26 cellular contexts compared by ENCODE assay signal in the genomic region with DNA sequence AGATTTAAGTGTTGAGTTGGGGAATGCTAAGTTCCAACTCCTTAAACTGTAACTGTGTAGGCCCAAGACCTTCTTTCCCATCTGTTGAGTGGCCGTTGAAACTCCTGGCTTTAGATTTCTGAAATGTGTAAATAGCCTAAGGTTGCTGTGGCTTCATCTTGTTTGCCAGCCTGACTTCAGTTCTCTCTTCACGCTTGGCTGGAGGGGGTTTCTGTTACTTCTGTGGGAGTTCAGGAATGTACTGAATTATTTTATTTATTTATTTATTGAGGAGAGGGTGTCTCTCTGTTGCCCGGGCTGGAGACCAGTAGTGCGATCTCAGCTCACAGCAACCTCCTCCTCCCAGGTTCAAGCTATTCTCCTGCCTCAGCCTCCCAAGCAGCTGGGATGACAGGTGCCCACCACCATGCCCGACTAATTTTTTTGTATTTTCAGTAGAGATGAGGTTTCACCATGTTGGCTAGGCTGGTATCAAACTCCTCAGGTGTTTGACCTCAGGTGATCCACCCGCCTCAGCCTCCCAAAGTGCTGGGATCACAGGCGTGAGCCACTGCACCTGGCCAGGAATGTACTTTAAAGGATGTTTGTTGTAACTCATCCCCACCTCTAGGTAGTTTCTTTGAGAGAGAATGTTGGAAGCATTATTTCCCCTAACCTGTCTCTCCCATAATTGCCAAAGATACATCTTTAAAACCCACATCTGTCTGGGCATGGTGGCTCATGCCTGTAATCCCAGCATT. TPM values are rescaled to one million over a fixed set of nuclear protein-coding genes. Genes with fewer than 3 reads are reported as not detected.
"Had no signal": no experiment of that assay in that cellular context is flagged by ENCODE, and none has a peak within 500 bp of the region (broad histone marks: within the 10 kb centered on the region; RNA-seq: fewer than 3 reads in every experiment).

No MANE protein-coding gene starts in this region.

- H3K4me1 Mint-ChIP-seq: activated naive CD8-positive, alpha-beta T cell treated with anti-CD3 and anti-CD28 coated beads for 36 hours; memory B cell; neural crest cell had no signal

- H3K27ac ChIP-seq: cardiac muscle cell, epithelial cell of prostate, sigmoid colon, thoracic aorta, upper lobe of left lung had no signal

- H3K36me3 ChIP-seq: cardiac muscle cell, sigmoid colon, thoracic aorta, upper lobe of left lung had no signal

- H3K36me3 Mint-ChIP-seq: activated naive CD8-positive, alpha-beta T cell treated with anti-CD3 and anti-CD28 coated beads for 36 hours; memory B cell; naive B cell had no signal

- H3K27ac Mint-ChIP-seq: activated naive CD8-positive, alpha-beta T cell treated with anti-CD3 and anti-CD28 coated beads for 36 hours; memory B cell; naive B cell; T-helper 1 cell treated with Interleukin-12 subunit alpha and Interleukin-12 subunit beta and Interleukin-4 antibody, amounts not matched to agents 30 μg/mL and 1 μg/mL, for 36 hours had no signal

- H3K4me3 ChIP-seq: cardiac muscle cell, mucosa of descending colon, sigmoid colon, smooth muscle cell, thoracic aorta, upper lobe of left lung had no signal

- H3K4me3 Mint-ChIP-seq: activated naive CD8-positive, alpha-beta T cell treated with anti-CD3 and anti-CD28 coated beads for 36 hours; memory B cell; naive B cell; neural crest cell; T-helper 1 cell treated with Interleukin-12 subunit alpha and Interleukin-12 subunit beta and Interleukin-4 antibody, amounts not matched to agents 30 μg/mL and 1 μg/mL, for 36 hours had no signal

- H3K27me3 ChIP-seq: cardiac muscle cell, sigmoid colon had no signal

- DNase-seq: activated CD4-positive, alpha-beta T cell treated with anti-CD3 and anti-CD28 coated beads for 4 hours; activated CD4-positive, alpha-beta T cell treated with anti-CD3 and anti-CD28 coated beads, Interleukin-2, amount 50 U/mL, for 48 hours; activated CD4-positive, CD25-positive, alpha-beta regulatory T cell; activated naive CD4-positive, alpha-beta T cell treated with Interleukin-2 at 50 U/mL for 16 hours; activated naive CD8-positive, alpha-beta T cell treated with anti-CD3 and anti-CD28 coated beads for 36 hours; activated T-cell treated with anti-CD3 and anti-CD28 coated beads, Interleukin-2, amount 50 U/mL, for 48 hours; foreskin fibroblast; left ventricle myocardium superior; mucosa of descending colon; naive B cell; occipital lobe; retina; sigmoid colon; stimulated activated CD4-positive, alpha-beta T cell treated with anti-CD3 and anti-CD28 coated beads, Interleukin-15, amount 100 ng/mL, for 24 hours; stimulated activated CD4-positive, alpha-beta T cell treated with anti-CD3 and anti-CD28 coated beads, Interleukin-2, amount 100 ng/mL, for 48 hours; stimulated activated CD8-positive, alpha-beta memory T cell treated with anti-CD3 and anti-CD28 coated beads, Interleukin-4, amount 100 ng/mL, for 48 hours; stimulated activated naive CD4-positive, alpha-beta T cell treated with Interleukin-2 at 50 U/mL for 16 hours; T1000; upper lobe of left lung had no signal

- H3K9me3 Mint-ChIP-seq: activated naive CD8-positive, alpha-beta T cell treated with anti-CD3 and anti-CD28 coated beads for 36 hours; memory B cell; naive B cell; neural crest cell; T-helper 1 cell treated with Interleukin-12 subunit alpha and Interleukin-12 subunit beta and Interleukin-4 antibody, amounts not matched to agents 30 μg/mL and 1 μg/mL, for 36 hours had no signal

RNA-seq across cellular contexts. Expression of a gene that starts 5.9 kb away (rescaled TPM):
- total RNA-seq: activated naive CD8-positive, alpha-beta T cell treated with anti-CD3 and anti-CD28 coated beads for 36 hours had no signal
